In genomic region chr3:48899298-48899697, GRCh38 we compare ENCODE assay signal across 1 cellular context.
TF ChIP-seq lines count a peak whose summit lies in the region.

No MANE protein-coding gene starts in this region.

TF ChIP-seq in SK-N-SH, 30 proteins besides CTCF, POLR2A, EP300 and RAD21 (continued from another document):
- TF ChIP-seq ZBTB33 (IDR thresholded peaks at IDR 0.05; ENCODE audit: borderline replicate concordance, low read depth) (no peak), EZH2phosphoT487 (IDR thresholded peaks at IDR 0.05; ENCODE audit: borderline replicate concordance, low read depth) (no peak), JUND (IDR thresholded peaks at IDR 0.05) (no peak), USF2 (IDR thresholded peaks at IDR 0.05; ENCODE audit: borderline replicate concordance, low read depth, low read length) (no peak)
